In the genomic region with DNA sequence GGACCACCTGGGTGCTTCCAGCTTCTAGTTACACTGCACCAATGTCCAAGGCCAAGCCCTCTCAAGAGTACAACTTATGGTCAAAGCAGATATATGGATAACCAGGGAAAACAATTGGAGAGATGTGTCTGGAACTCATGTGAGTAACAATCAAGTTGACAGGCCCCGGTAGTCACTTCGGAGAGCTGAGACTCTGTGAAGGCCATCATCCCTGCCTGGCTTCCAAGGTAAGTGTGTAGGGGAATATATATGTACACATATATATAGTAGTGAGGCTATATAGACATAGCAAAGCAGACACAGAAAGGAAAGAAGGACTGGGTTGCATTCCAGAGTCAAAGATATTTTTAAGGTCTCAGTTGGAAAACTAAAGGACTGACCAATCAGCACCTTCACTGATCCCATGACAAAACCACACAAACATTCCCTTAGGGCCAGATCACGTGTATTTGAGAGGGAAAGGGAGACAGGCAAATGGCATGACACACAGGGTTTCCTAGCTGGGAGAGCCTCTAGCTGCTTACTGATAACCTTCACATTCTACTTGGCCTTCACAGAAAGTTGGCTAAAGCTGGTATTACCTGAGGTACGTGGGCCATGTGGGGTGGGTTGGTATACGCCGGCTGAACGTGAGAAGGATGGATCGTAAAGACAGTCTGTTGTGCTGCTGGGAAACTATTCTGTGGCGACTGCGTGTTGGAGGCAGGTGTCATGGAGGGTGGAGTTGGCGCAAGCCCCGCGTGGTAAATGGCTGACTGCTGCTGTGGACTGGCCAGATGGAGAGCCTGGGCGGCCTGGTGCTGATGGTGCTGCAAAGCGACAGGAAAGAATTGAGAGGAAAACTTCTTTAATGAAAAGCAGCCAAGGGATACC, we compare ENCODE assay signal across 12 cellular contexts. TPM values are rescaled to one million over a fixed set of nuclear protein-coding genes. Genes with fewer than 3 reads are reported as not detected.
A peak's percentile ranks its signal among the peaks of the same experiment; 100 is the strongest.
DNase-seq lines count a peak whose midpoint lies in the region; TF ChIP-seq lines count a peak whose summit lies in the region.
"Had no signal": no experiment of that assay in that cellular context is flagged by ENCODE, and none has a peak within 500 bp of the region (broad histone marks: within the 10 kb centered on the region; RNA-seq: fewer than 3 reads in every experiment).

No MANE protein-coding gene starts in this region.

- no peaks in the 10 kb centered on the region for H3K27me3 ChIP-seq in osteoblast (ENCODE audit: insufficient read depth, low read length)

- H4K20me1 ChIP-seq in osteoblast (ENCODE audit: insufficient read depth, low read length), result peaks cover 20% of the 10 kb centered on the region

- in situ Hi-C loops in ACHN (cut with HindIII; ENCODE audit: low pct_ligation_motif_present, low pct_unique_long_range_greater_than_20kb, low sequenced_read_pairs), result no loop called here

- H3K4me1 ChIP-seq in osteoblast (ENCODE audit: insufficient read depth, low read length), result peaks cover 15% of the 10 kb centered on the region

- peaks cover 31% of the 10 kb centered on the region for H3K79me2 ChIP-seq in osteoblast (ENCODE audit: insufficient read depth, low read length)

- peaks cover 83% of the 10 kb centered on the region for H3K36me3 ChIP-seq in osteoblast (ENCODE audit: insufficient read depth, low read length)

- H3K9me3 ChIP-seq in osteoblast (ENCODE audit: low read depth, low read length), result no peaks in the 10 kb centered on the region
- H3K9me3 ChIP-seq: thoracic aorta had no signal

- H3K4me3 ChIP-seq in osteoblast (ENCODE audit: insufficient read depth, low read length), result no peak overlapping the region
- H3K4me3 ChIP-seq: thoracic aorta had no signal

- peak overlapping the region; percentile 67 for H3K27ac ChIP-seq in osteoblast (ENCODE audit: low read depth, low read length)

- TF ChIP-seq CTCF in osteoblast (IDR thresholded peaks at IDR 0.05; ENCODE audit: extremely low read depth, low read depth, low read length), result no peak

- peak overlapping the region; percentile 12 for H3K4me2 ChIP-seq in osteoblast (ENCODE audit: insufficient read depth, low read length)

- H2AFZ ChIP-seq in osteoblast (ENCODE audit: low read length), result no peak overlapping the region

- peak; percentile 45 for DNase-seq in COLO829 (ENCODE audit: low spot score)
- peak; percentile 73 for DNase-seq in RPMI7951 (ENCODE audit: low read depth)
- DNase-seq in ecto neural progenitor cell (ENCODE audit: low spot score), result peak; percentile 40
- peak; percentile 93 for DNase-seq in osteoblast (ENCODE audit: insufficient read length, low spot score, missing footprints)
- no peak for DNase-seq in stimulated activated CD4-positive, alpha-beta T cell treated with anti-CD3 and anti-CD28 coated beads, Interleukin-2, amount 100 ng/mL, for 48 hours
- no peak for DNase-seq in T1000 (lab: John Stamatoyannopoulos, UW)
- no peak for DNase-seq in activated CD4-positive, alpha-beta T cell treated with anti-CD3 and anti-CD28 coated beads, Interleukin-2, amount 50 U/mL, for 4 hours
- DNase-seq in ACHN, result no peak
- DNase-seq: activated CD4-positive, alpha-beta T cell treated with anti-CD3 and anti-CD28 coated beads for 1 hour; activated naive CD4-positive, alpha-beta T cell treated with anti-CD3 and anti-CD28 coated beads, Interleukin-2, amount 50 U/mL, for 16 hours; stimulated activated CD4-positive, alpha-beta T cell treated with anti-CD3 and anti-CD28 coated beads, Interleukin-4, amount 100 ng/mL, for 1 hour had no signal

RNA-seq across cellular contexts. Expression of gene SH2B3, which starts 50.0 kb away (rescaled TPM):
- 99.7 and 105 TPM in 2 replicates for total RNA-seq in RPMI7951 (2014; rRNA removed; shearing (Covaris generic))
- 32.4 and 51.4 TPM in 2 replicates for total RNA-seq in osteoblast

Comparison
In these comparisons a context has a peak if more than half of its experiments do, and no peak if none do; other contexts are left out.
1. DNase-seq: peak in COLO829 (single experiment), RPMI7951 (single experiment), ecto neural progenitor cell (single experiment) and osteoblast (single experiment); none in stimulated activated CD4-positive, alpha-beta T cell treated with anti-CD3 and anti-CD28 coated beads, Interleukin-2, amount 100 ng/mL, for 48 hours (0 of 2), T1000 (single experiment), activated CD4-positive, alpha-beta T cell treated with anti-CD3 and anti-CD28 coated beads, Interleukin-2, amount 50 U/mL, for 4 hours (0 of 2) and ACHN (single experiment).